Comparison of ENCODE assay signal across 8 cellular contexts in the genomic region with DNA sequence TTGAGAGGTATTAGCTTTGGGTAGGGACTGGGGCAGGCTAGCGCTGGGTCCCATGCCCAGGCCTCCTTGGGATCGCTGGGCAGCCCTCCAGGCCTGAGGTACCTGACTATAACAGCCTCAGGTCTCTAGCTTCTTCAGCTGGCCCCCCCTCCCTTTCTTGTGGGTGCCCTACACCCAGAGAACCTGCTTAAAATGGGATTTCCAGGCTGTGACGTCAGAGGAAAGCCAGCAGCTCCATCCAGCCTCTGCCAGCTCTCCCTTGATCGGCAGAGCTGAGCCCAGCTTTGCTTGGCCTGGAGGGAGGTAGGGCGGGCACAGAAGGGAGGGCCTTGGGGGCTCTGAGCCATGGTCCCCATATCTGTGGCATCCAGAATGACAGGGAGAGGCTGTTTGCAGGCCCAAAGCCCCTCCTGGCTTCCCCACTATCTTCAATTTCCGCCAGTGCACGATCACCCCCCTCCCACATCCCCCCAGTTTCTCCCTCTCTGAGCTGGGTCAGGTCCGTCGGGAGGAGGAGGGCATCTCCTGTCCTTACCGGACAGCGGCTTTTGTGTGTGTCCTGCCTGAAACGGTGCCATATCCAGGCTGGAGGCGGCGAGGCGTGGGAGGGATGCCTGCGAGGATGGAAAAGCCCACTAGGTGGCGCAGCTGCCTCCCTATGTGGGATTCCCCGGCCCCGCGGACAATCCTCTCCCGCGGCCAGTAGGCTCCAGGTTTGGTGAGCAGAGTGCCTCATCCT. TPM values are rescaled to one million over a fixed set of nuclear protein-coding genes. Genes with fewer than 3 reads are reported as not detected.
DNase-seq lines count a peak whose midpoint lies in the region; ATAC-seq and TF ChIP-seq lines count a peak whose summit lies in the region.

No MANE protein-coding gene starts in this region.

- H3K4me3 ChIP-seq in NB4 (ENCODE audit: low read depth, low read length) (no peak overlapping the region), cardiac muscle cell (no peak overlapping the region), prostate gland (no peak overlapping the region), uterus (no peak overlapping the region)

- DNase-seq in DMS 273 treated with DMSO at 0.1 percent for 48 hours (lab: John Stamatoyannopoulos, UW) = peak; percentile 22
- peak; percentile 83 for DNase-seq in NB4 (ENCODE audit: low read depth)
- DNase-seq in T follicular helper cell (ENCODE audit: low read depth) = peak; percentile 59
- DNase-seq in activated naive CD8-positive, alpha-beta T cell treated with anti-CD3 and anti-CD28 coated beads, Interleukin-2, amount 50 U/mL, for 24 hours = peak; percentile 92
- peak; percentile 90 to 93 for DNase-seq in cardiac muscle cell (ENCODE audit: low read depth in 1 of 2, low spot score in 1 of 2)
- DNase-seq in prostate gland (ENCODE audit: low spot score) = peak; percentile 87
- DNase-seq in uterus = peak; percentile 90 to 92

- no peaks in the 10 kb centered on the region for H3K9me3 ChIP-seq in cardiac muscle cell (ENCODE audit: low read depth)
- H3K9me3 ChIP-seq in prostate gland = no peaks in the 10 kb centered on the region
- H3K9me3 ChIP-seq in uterus = no peaks in the 10 kb centered on the region

- no peaks in the 10 kb centered on the region for H3K27me3 ChIP-seq in cardiac muscle cell
- no peaks in the 10 kb centered on the region for H3K27me3 ChIP-seq in prostate gland (replicated peaks; ENCODE audit: insufficient read depth)
- no peaks in the 10 kb centered on the region for H3K27me3 ChIP-seq in uterus

- H3K4me1 ChIP-seq in cardiac muscle cell (ENCODE audit: low read depth) (no peaks in the 10 kb centered on the region), prostate gland (replicated peaks) (peaks cover 5% of the 10 kb centered on the region), uterus (no peaks in the 10 kb centered on the region)

- H3K36me3 Mint-ChIP-seq in activated naive CD8-positive, alpha-beta T cell treated with anti-CD3 and anti-CD28 coated beads, Interleukin-2, amount 50 U/mL, for 24 hours (ENCODE audit: low read depth) = no peaks in the 10 kb centered on the region

- 12% methylated on average over 22 of the region's 22 CpGs for WGBS in prostate gland

- H3K27me3 Mint-ChIP-seq in activated naive CD8-positive, alpha-beta T cell treated with anti-CD3 and anti-CD28 coated beads, Interleukin-2, amount 50 U/mL, for 24 hours = peaks cover 4% of the 10 kb centered on the region

- peak; percentile 77 for ATAC-seq in GM21825 (IDR thresholded peaks at IDR 0.05; ENCODE audit: unreplicated experiment)
- ATAC-seq in activated naive CD8-positive, alpha-beta T cell treated with anti-CD3 and anti-CD28 coated beads, Interleukin-2, amount 50 U/mL, for 24 hours = peak; percentile 70

- intact Hi-C loops in prostate gland (cut with DNase I) (loop anchor here (1.0 kb wide), 1 partner anchor 54 kb away; no protein-coding TSS in a partner anchor), uterus (cut with DNase I; ENCODE audit: low total_unique reads) (loop anchor here (5.0 kb wide), 1 partner anchor 53 kb away; no protein-coding TSS in a partner anchor)

- H3K27ac ChIP-seq in cardiac muscle cell = no peak overlapping the region
- H3K27ac ChIP-seq in prostate gland = peak overlapping the region in 1 of 2 donors; percentile 26
- peak overlapping the region in 1 of 2 donors; percentile 23 for H3K27ac ChIP-seq in uterus

- peak overlapping the region; percentile 21 for H3K4me3 Mint-ChIP-seq in activated naive CD8-positive, alpha-beta T cell treated with anti-CD3 and anti-CD28 coated beads, Interleukin-2, amount 50 U/mL, for 24 hours

- H3K4me1 Mint-ChIP-seq in activated naive CD8-positive, alpha-beta T cell treated with anti-CD3 and anti-CD28 coated beads, Interleukin-2, amount 50 U/mL, for 24 hours = peaks cover 6% of the 10 kb centered on the region

- no peaks in the 10 kb centered on the region for H3K9me3 Mint-ChIP-seq in activated naive CD8-positive, alpha-beta T cell treated with anti-CD3 and anti-CD28 coated beads, Interleukin-2, amount 50 U/mL, for 24 hours

- TF ChIP-seq POLR2A in NB4 (IDR thresholded peaks at IDR 0.05; ENCODE audit: extremely low read depth, insufficient read length) (no peak), prostate gland (IDR thresholded peaks at IDR 0.05) (no peak), uterus (IDR thresholded peaks at IDR 0.05) (no peak)

- no peak overlapping the region for H3K27ac Mint-ChIP-seq in activated naive CD8-positive, alpha-beta T cell treated with anti-CD3 and anti-CD28 coated beads, Interleukin-2, amount 50 U/mL, for 24 hours

- TF ChIP-seq CTCF in NB4 (IDR thresholded peaks at IDR 0.05; ENCODE audit: low read depth, low read length) = peak; percentile 82
- peak; percentile 93 for TF ChIP-seq CTCF in cardiac muscle cell (IDR thresholded peaks at IDR 0.05; ENCODE audit: low read depth, low read length)
- TF ChIP-seq CTCF in prostate gland (IDR thresholded peaks at IDR 0.05) = peak; percentile 86 to 98 (median 94)
- peak; percentile 95 to 99 (median 98) for TF ChIP-seq CTCF in uterus (IDR thresholded peaks at IDR 0.05)

- H3K36me3 ChIP-seq in cardiac muscle cell (no peaks in the 10 kb centered on the region), prostate gland (no peaks in the 10 kb centered on the region), uterus (no peaks in the 10 kb centered on the region)

RNA-seq across cellular contexts. Expression of a gene that starts 10.8 kb away (rescaled TPM):
- 42.2 and 56.6 TPM in 2 replicates for total RNA-seq in cardiac muscle cell
- polyA plus RNA-seq in cardiac muscle cell = 46.7 and 53.5 TPM in 2 replicates
- 10 to 100 TPM in 1 of 2 donors, 1 to 10 TPM in 1; 4.1 to 21.2 TPM for total RNA-seq in prostate gland
- 10 to 100 TPM in 1 of 4 donors, 1 to 10 TPM in 2, under 1 TPM in 1; 0.77 to 14.1 (median 5.0) TPM for total RNA-seq in uterus

RNA-seq across cellular contexts. Expression of a gene that starts 15.6 kb away (rescaled TPM):
- 11.7 and 13.9 TPM in 2 replicates for total RNA-seq in cardiac muscle cell
- polyA plus RNA-seq in cardiac muscle cell = 24.5 and 30.5 TPM in 2 replicates
- total RNA-seq in prostate gland = 10 to 100 TPM; 12.2 to 19.5 TPM
- 100 to 1,000 TPM in 1 of 4 donors, 10 to 100 TPM in 1, 1 to 10 TPM in 2; 2.6 to 123 (median 35.2) TPM for total RNA-seq in uterus

Comparison
In these comparisons a context has a peak if more than half of its experiments do, and no peak if none do; other contexts are left out.
1. DNase-seq: peak in every context shown above with its lines; median percentile 92 in activated naive CD8-positive, alpha-beta T cell treated with anti-CD3 and anti-CD28 coated beads, Interleukin-2, amount 50 U/mL, for 24 hours; 92 in cardiac muscle cell; 91 in uterus; 87 in prostate gland; 83 in NB4; 59 in T follicular helper cell; 22 in DMS 273 treated with DMSO at 0.1 percent for 48 hours.